17 cellular contexts compared by ENCODE assay signal in genomic region chr6:43497129-43497396, GRCh38. TPM values are rescaled to one million over a fixed set of nuclear protein-coding genes. Genes with fewer than 3 reads are reported as not detected.
A peak's percentile ranks its signal among the peaks of the same experiment; 100 is the strongest.
DNase-seq lines count a peak whose midpoint lies in the region; ATAC-seq, FAIRE-seq and TF ChIP-seq lines count a peak whose summit lies in the region.
"Had no signal": no experiment of that assay in that cellular context is flagged by ENCODE, and none has a peak within 500 bp of the region (broad histone marks: within the 10 kb centered on the region; RNA-seq: fewer than 3 reads in every experiment).

No MANE protein-coding gene starts in this region.

- H3K9me3 Mint-ChIP-seq in CD4-positive, alpha-beta memory T cell: no peaks in the 10 kb centered on the region
- H3K9me3 Mint-ChIP-seq: GM23338 had no signal

- in situ Hi-C loops in ACHN (cut with HindIII; ENCODE audit: low pct_ligation_motif_present, low pct_unique_long_range_greater_than_20kb, low sequenced_read_pairs): no loop called here

- H3K4me2 ChIP-seq in keratinocyte (ENCODE audit: control insufficient read depth, extremely low read depth, insufficient read depth, low read depth, low read length) (peak overlapping the region; percentile 57), skeletal muscle satellite cell (ENCODE audit: low read length) (peak overlapping the region; percentile 68)
- H3K4me2 ChIP-seq: GM23338 had no signal

- H3K9me1 ChIP-seq in keratinocyte (ENCODE audit: control insufficient read depth, extremely low read depth, insufficient read depth, low read length): no peaks in the 10 kb centered on the region

- no peaks in the 10 kb centered on the region for H4K20me1 ChIP-seq in keratinocyte (ENCODE audit: control insufficient read depth, extremely low read depth, insufficient read depth, low read length)

- H3K36me3 Mint-ChIP-seq in CD4-positive, alpha-beta memory T cell: peaks cover 21 to 41% of the 10 kb centered on the region in 2 donors

- H3K27ac ChIP-seq in CD4-positive, alpha-beta memory T cell (ENCODE audit: low read depth, low read length): no peak overlapping the region
- peak overlapping the region; percentile 79 for H3K27ac ChIP-seq in keratinocyte (ENCODE audit: control insufficient read depth, insufficient read depth, low read length)

- intact Hi-C loops in CD4-positive, alpha-beta memory T cell (cut with micrococcal nuclease): no loop called here

- H3K36me3 ChIP-seq in CD4-positive, alpha-beta memory T cell (ENCODE audit: insufficient read depth, low read length): peaks cover 31% of the 10 kb centered on the region
- H3K36me3 ChIP-seq in NT2/D1 (ENCODE audit: insufficient read depth, insufficient read length, low read length): peaks cover 48% of the 10 kb centered on the region
- peaks cover 24 to 50% of the 10 kb centered on the region in 2 experiments for H3K36me3 ChIP-seq in keratinocyte (ENCODE audit: control insufficient read depth in 2 of 2, extremely low read depth in 1 of 2, insufficient read depth in 2 of 2, low read length in 2 of 2)
- peaks cover 44% of the 10 kb centered on the region for H3K36me3 ChIP-seq in skeletal muscle satellite cell (ENCODE audit: insufficient read depth, low read length)

- TF ChIP-seq CTCF in keratinocyte (optimal IDR thresholded peaks at IDR 0.05 in 1 of 3, IDR thresholded peaks at IDR 0.05 in 1 of 3, conservative IDR thresholded peaks at IDR 0.05 in 1 of 3; ENCODE audit: extremely low read depth in 1 of 3, insufficient read depth in 2 of 3, low read length in 3 of 3): no peak
- TF ChIP-seq CTCF in omental fat pad (IDR thresholded peaks at IDR 0.05): no peak

- H2AFZ ChIP-seq in keratinocyte (ENCODE audit: control insufficient read depth, low read length): no peak overlapping the region
- H2AFZ ChIP-seq: GM23338 had no signal

- no peaks in the 10 kb centered on the region for H3K27me3 Mint-ChIP-seq in CD4-positive, alpha-beta memory T cell

- POLR2A ChIA-PET in CD4-positive, alpha-beta memory T cell (lab: Charles Lee; ENCODE audit: partially characterized antibody): interaction anchor here (1.5 kb wide), 1 partner anchor 42 kb away, joined by 3 read pairs; the partner anchor contains the start of gene DLK2

- no peak for FAIRE-seq in keratinocyte (lab: Jason Lieb, UNC)
- FAIRE-seq: A204.1, G401.6, GM12891 had no signal

- dilution Hi-C loops in keratinocyte (cut with MboI; ENCODE audit: extremely low pct_ligation_motif_present, low sequenced_read_pairs): no loop called here

- H3K9me3 ChIP-seq in CD4-positive, alpha-beta memory T cell (ENCODE audit: control insufficient read depth in 1 of 2, low read length in 2 of 2): no peaks in the 10 kb centered on the region
- H3K9me3 ChIP-seq in NT2/D1 (ENCODE audit: insufficient read depth, low read length): no peaks in the 10 kb centered on the region
- H3K9me3 ChIP-seq in keratinocyte (ENCODE audit: control insufficient read depth, low read depth, low read length): no peaks in the 10 kb centered on the region
- no peaks in the 10 kb centered on the region for H3K9me3 ChIP-seq in skeletal muscle satellite cell (replicated peaks; ENCODE audit: low read length)

- peaks cover 4% of the 10 kb centered on the region for H3K79me2 ChIP-seq in keratinocyte (ENCODE audit: control insufficient read depth, insufficient read depth, low read length)

- H3K4me1 Mint-ChIP-seq in CD4-positive, alpha-beta memory T cell: peaks cover 20 to 37% (median 27%) of the 10 kb centered on the region in 4 donors

- no peak for DNase-seq in CD4-positive, alpha-beta memory T cell
- DNase-seq in NT2/D1 (ENCODE audit: low read depth, low spot score) (no peak), keratinocyte (ENCODE audit: low read depth, low spot score) (no peak), ACHN (no peak), omental fat pad (ENCODE audit: low spot score) (no peak)
- no peak for DNase-seq in activated CD4-positive, alpha-beta T cell treated with anti-CD3 and anti-CD28 coated beads, Interleukin-2, amount 50 U/mL, for 1 hour
- DNase-seq: AML-193, DMS79, MM.1S, NCI-H1930, NCI-H2171 treated with DMSO at 0.1 percent for 48 hours had no signal

- H3K9ac ChIP-seq in NT2/D1 (ENCODE audit: insufficient read length, low read depth): peak overlapping the region; percentile 2
- H3K9ac ChIP-seq in keratinocyte (ENCODE audit: control insufficient read depth, extremely low read depth, insufficient read depth, low read length): peak overlapping the region; percentile 43
- H3K9ac ChIP-seq in skeletal muscle satellite cell (ENCODE audit: low read depth, low read length): peak overlapping the region; percentile 50

- H3K27me3 ChIP-seq in CD4-positive, alpha-beta memory T cell (ENCODE audit: insufficient read depth, low read length): no peaks in the 10 kb centered on the region
- H3K27me3 ChIP-seq in NT2/D1 (ENCODE audit: insufficient read depth, insufficient read length) (no peaks in the 10 kb centered on the region), keratinocyte (ENCODE audit: control insufficient read depth, extremely low read depth, insufficient read depth, low read length) (no peaks in the 10 kb centered on the region), skeletal muscle satellite cell (ENCODE audit: control insufficient read depth, insufficient read depth, low read length) (no peaks in the 10 kb centered on the region)

- no peak overlapping the region for H3K4me3 Mint-ChIP-seq in CD4-positive, alpha-beta memory T cell
- H3K4me3 Mint-ChIP-seq: GM23338 had no signal

- H3K4me3 ChIP-seq in CD4-positive, alpha-beta memory T cell (ENCODE audit: low read length in 2 of 2): no peak overlapping the region
- no peak overlapping the region for H3K4me3 ChIP-seq in NT2/D1 (ENCODE audit: insufficient read length, low read depth)
- H3K4me3 ChIP-seq in keratinocyte (ENCODE audit: control insufficient read depth in 2 of 3, extremely low read depth in 1 of 3, insufficient read depth in 2 of 3, low read depth in 1 of 3, low read length in 3 of 3): peak overlapping the region in 1 of 3 experiments; percentile 47
- H3K4me3 ChIP-seq in skeletal muscle satellite cell (ENCODE audit: low read length): no peak overlapping the region
- H3K4me3 ChIP-seq: GM23338 had no signal

- CTCF ChIA-PET in CD4-positive, alpha-beta memory T cell (lab: Charles Lee; ENCODE audit: partially characterized antibody): interaction anchor here (1.7 to 9.1 kb wide), 3 partner anchors 7 to 42 kb away, joined by 4 to 108 read pairs (median 30); partner anchors contain the start of genes DLK2 and LRRC73

- peak overlapping the region in 4 of 7 donors; percentile 47 to 83 (median 72) for H3K27ac Mint-ChIP-seq in CD4-positive, alpha-beta memory T cell
- H3K27ac Mint-ChIP-seq: GM23338 had no signal

- ATAC-seq in omental fat pad (ENCODE audit: low FRiP score): no peak
- no peak for ATAC-seq in HG03457 (IDR thresholded peaks at IDR 0.05; ENCODE audit: unreplicated experiment)

- peaks cover 33% of the 10 kb centered on the region for H3K4me1 ChIP-seq in CD4-positive, alpha-beta memory T cell (ENCODE audit: insufficient read depth, low read length)
- H3K4me1 ChIP-seq in NT2/D1 (ENCODE audit: insufficient read depth, insufficient read length) (peaks cover 12% of the 10 kb centered on the region), keratinocyte (ENCODE audit: control insufficient read depth, extremely low read depth, insufficient read depth, low read length) (peaks cover 52% of the 10 kb centered on the region), skeletal muscle satellite cell (ENCODE audit: control insufficient read depth, insufficient read depth, low read length) (peaks cover 57% of the 10 kb centered on the region)

RNA-seq across cellular contexts. Expression of gene LRRC73, which starts 13.1 kb away (rescaled TPM):
- total RNA-seq in CD4-positive, alpha-beta memory T cell: under 1 TPM; 0.55 to 0.67 TPM
- polyA plus RNA-seq in CD4-positive, alpha-beta memory T cell: not detected
- polyA plus RNA-seq in keratinocyte: 0.16 to 0.40 TPM (median 0.18 TPM) in 3 replicates
- 0.12 TPM for polyA plus RNA-seq in keratinocyte (2011; ENCODE audit: low read depth)
- polyA plus RNA-seq in keratinocyte (2011; cell fraction: cytosol; rRNA removed): 0.22 and 0.55 TPM in 2 replicates
- 0.27 and 0.49 TPM in 2 replicates for polyA plus RNA-seq in keratinocyte (2011; cell fraction: nucleus; rRNA removed)
- polyA plus RNA-seq in keratinocyte (2012; ENCODE audit: low replicate concordance): 0.35 and 0.49 TPM in 2 replicates
- polyA minus RNA-seq in keratinocyte: 0.26 to 0.30 TPM in 2 of 3 replicates, not detected in the other
- polyA minus RNA-seq in keratinocyte (2011; cell fraction: cytosol; rRNA and poly(A)+ RNA removed): not detected
- not detected in 2 replicates for polyA minus RNA-seq in keratinocyte (2011; cell fraction: nucleus; rRNA and poly(A)+ RNA removed)
- total RNA-seq in skeletal muscle satellite cell (2012; rRNA removed): under 0.01 and 1.1 TPM in 2 replicates
- total RNA-seq in omental fat pad: under 1 TPM in 3 of 4 donors, not detected in 1; 0.19 to 0.48 (median 0.47) TPM

RNA-seq across cellular contexts. Expression of gene YIPF3, which starts 19.7 kb away (rescaled TPM):
- total RNA-seq in CD4-positive, alpha-beta memory T cell: 10 to 100 TPM; 74.8 to 82.9 TPM
- 10 to 100 TPM; 82.2 to 94.7 TPM for polyA plus RNA-seq in CD4-positive, alpha-beta memory T cell
- polyA plus RNA-seq in keratinocyte: 120 to 138 TPM (median 136 TPM) in 3 replicates
- polyA plus RNA-seq in keratinocyte (2011; ENCODE audit: low read depth): 29.2 TPM
- 103 and 104 TPM in 2 replicates for polyA plus RNA-seq in keratinocyte (2011; cell fraction: cytosol; rRNA removed)
- polyA plus RNA-seq in keratinocyte (2011; cell fraction: nucleus; rRNA removed): 154 and 155 TPM in 2 replicates
- 63.0 and 89.2 TPM in 2 replicates for polyA plus RNA-seq in keratinocyte (2012; ENCODE audit: low replicate concordance)
- 142 to 213 TPM (median 144 TPM) in 3 replicates for polyA minus RNA-seq in keratinocyte
- polyA minus RNA-seq in keratinocyte (2011; cell fraction: cytosol; rRNA and poly(A)+ RNA removed): 90.5 TPM
- polyA minus RNA-seq in keratinocyte (2011; cell fraction: nucleus; rRNA and poly(A)+ RNA removed): 57.6 and 64.5 TPM in 2 replicates
- 55.5 and 67.2 TPM in 2 replicates for total RNA-seq in skeletal muscle satellite cell (2012; rRNA removed)
- 100 to 1,000 TPM in 1 of 4 donors, 10 to 100 TPM in 3; 67.9 to 109 (median 91.3) TPM for total RNA-seq in omental fat pad

RNA-seq across cellular contexts. Expression of gene TJAP1, which starts 19.7 kb away (rescaled TPM):
- total RNA-seq in CD4-positive, alpha-beta memory T cell: 10 to 100 TPM; 52.0 to 54.4 TPM
- 10 to 100 TPM in 1 of 2 donors, 1 to 10 TPM in 1; 7.3 to 12.1 TPM for polyA plus RNA-seq in CD4-positive, alpha-beta memory T cell
- polyA plus RNA-seq in keratinocyte: 17.2 to 45.5 TPM (median 23.3 TPM) in 3 replicates
- 41.6 TPM for polyA plus RNA-seq in keratinocyte (2011; ENCODE audit: low read depth)
- 14.3 and 25.4 TPM in 2 replicates for polyA plus RNA-seq in keratinocyte (2011; cell fraction: cytosol; rRNA removed)
- polyA plus RNA-seq in keratinocyte (2011; cell fraction: nucleus; rRNA removed): 78.8 and 84.0 TPM in 2 replicates
- polyA plus RNA-seq in keratinocyte (2012; ENCODE audit: low replicate concordance): 12.6 and 28.6 TPM in 2 replicates
- polyA minus RNA-seq in keratinocyte: 10.4 to 24.4 TPM (median 16.7 TPM) in 3 replicates
- polyA minus RNA-seq in keratinocyte (2011; cell fraction: cytosol; rRNA and poly(A)+ RNA removed): 11.7 TPM
- 11.8 and 19.6 TPM in 2 replicates for polyA minus RNA-seq in keratinocyte (2011; cell fraction: nucleus; rRNA and poly(A)+ RNA removed)
- total RNA-seq in skeletal muscle satellite cell (2012; rRNA removed): 10.7 and 13.9 TPM in 2 replicates
- 10 to 100 TPM; 12.6 to 23.5 (median 15.7) TPM for total RNA-seq in omental fat pad

RNA-seq across cellular contexts. Expression of gene POLR1C, which starts 19.8 kb away (rescaled TPM):
- total RNA-seq in CD4-positive, alpha-beta memory T cell: 10 to 100 TPM; 42.5 to 47.7 TPM
- polyA plus RNA-seq in CD4-positive, alpha-beta memory T cell: 10 to 100 TPM; 14.4 to 21.9 TPM
- 99.6 to 121 TPM (median 119 TPM) in 3 replicates for polyA plus RNA-seq in keratinocyte
- polyA plus RNA-seq in keratinocyte (2011; ENCODE audit: low read depth): 34.9 TPM
- polyA plus RNA-seq in keratinocyte (2011; cell fraction: cytosol; rRNA removed): 69.9 and 106 TPM in 2 replicates
- 155 and 201 TPM in 2 replicates for polyA plus RNA-seq in keratinocyte (2011; cell fraction: nucleus; rRNA removed)
- 90.8 and 119 TPM in 2 replicates for polyA plus RNA-seq in keratinocyte (2012; ENCODE audit: low replicate concordance)
- 35.0 to 95.4 TPM (median 86.0 TPM) in 3 replicates for polyA minus RNA-seq in keratinocyte
- polyA minus RNA-seq in keratinocyte (2011; cell fraction: cytosol; rRNA and poly(A)+ RNA removed): 38.0 TPM
- polyA minus RNA-seq in keratinocyte (2011; cell fraction: nucleus; rRNA and poly(A)+ RNA removed): 28.9 and 53.4 TPM in 2 replicates
- 42.8 and 45.1 TPM in 2 replicates for total RNA-seq in skeletal muscle satellite cell (2012; rRNA removed)
- 100 to 1,000 TPM in 1 of 4 donors, 10 to 100 TPM in 3; 22.5 to 104 (median 31.5) TPM for total RNA-seq in omental fat pad

RNA-seq across cellular contexts. Expression of gene DLK2, which starts 41.7 kb away (rescaled TPM):
- total RNA-seq in CD4-positive, alpha-beta memory T cell: under 1 TPM; 0.33 to 0.49 TPM
- polyA plus RNA-seq in CD4-positive, alpha-beta memory T cell: 1 to 10 TPM; 1.2 to 1.4 TPM
- 19.8 to 32.2 TPM (median 31.6 TPM) in 3 replicates for polyA plus RNA-seq in keratinocyte
- polyA plus RNA-seq in keratinocyte (2011; ENCODE audit: low read depth): 2.2 TPM
- polyA plus RNA-seq in keratinocyte (2011; cell fraction: cytosol; rRNA removed): 21.9 and 51.1 TPM in 2 replicates
- polyA plus RNA-seq in keratinocyte (2011; cell fraction: nucleus; rRNA removed): 55.1 and 77.8 TPM in 2 replicates
- 20.2 and 38.7 TPM in 2 replicates for polyA plus RNA-seq in keratinocyte (2012; ENCODE audit: low replicate concordance)
- 23.2 to 88.5 TPM (median 28.0 TPM) in 3 replicates for polyA minus RNA-seq in keratinocyte
- 67.7 TPM for polyA minus RNA-seq in keratinocyte (2011; cell fraction: cytosol; rRNA and poly(A)+ RNA removed)
- polyA minus RNA-seq in keratinocyte (2011; cell fraction: nucleus; rRNA and poly(A)+ RNA removed): 34.7 and 38.7 TPM in 2 replicates
- total RNA-seq in skeletal muscle satellite cell (2012; rRNA removed): 0.76 and 0.87 TPM in 2 replicates
- 1 to 10 TPM in 3 of 4 donors, not detected in 1; 1.1 to 1.5 (median 1.2) TPM for total RNA-seq in omental fat pad
